In genomic region chr16:53022374-53022773, GRCh38 we compare ENCODE assay signal across 8 cellular contexts. TPM values are rescaled to one million over a fixed set of nuclear protein-coding genes. Genes with fewer than 3 reads are reported as not detected.
DNase-seq lines count a peak whose midpoint lies in the region; ATAC-seq, FAIRE-seq and TF ChIP-seq lines count a peak whose summit lies in the region.

No MANE protein-coding gene starts in this region.

- H3K27ac ChIP-seq in A549 (no peak overlapping the region), foreskin keratinocyte (no peak overlapping the region)

- peaks cover 4% of the 10 kb centered on the region for H3K27me3 ChIP-seq in foreskin keratinocyte

- H3K4me1 ChIP-seq in A549 = no peaks in the 10 kb centered on the region
- no peaks in the 10 kb centered on the region for H3K4me1 ChIP-seq in foreskin keratinocyte

- 3% methylated on average over 5 of the region's 5 CpGs for WGBS in A549 (ENCODE audit: missing lambda C conversion rate)

- TF ChIP-seq RAD21 in A549 (conservative IDR thresholded peaks at IDR 0.05 in 1 of 2, IDR thresholded peaks at IDR 0.05 in 1 of 2) = peak; percentile 86 to 92

- TF ChIP-seq EP300 in A549 (IDR thresholded peaks at IDR 0.05) = no peak

- ATAC-seq in A549 (peak; percentile 98), SK-N-SH treated with all-trans-retinoic acid at 6 μM for 48 hours (peak; percentile 99), foreskin keratinocyte (peak; percentile 89), HG03095 (IDR thresholded peaks at IDR 0.05; ENCODE audit: unreplicated experiment) (no peak)

- no peak overlapping the region for H3K4me3 ChIP-seq in A549
- H3K4me3 ChIP-seq in GM12865 (ENCODE audit: low read depth, low read length) = no peak overlapping the region

- peak; percentile 75 for TF ChIP-seq CTCF in A549 (IDR thresholded peaks at IDR 0.05)
- peak; percentile 56 for TF ChIP-seq CTCF in GM12865 (IDR thresholded peaks at IDR 0.05; ENCODE audit: insufficient read depth, low read depth, low read length, missing control alignments)
- peak; percentile 81 for TF ChIP-seq CTCF in foreskin keratinocyte (conservative IDR thresholded peaks at IDR 0.05)

- CTCF ChIA-PET in A549 (lab: Yijun Ruan, JAX) = interaction anchor here (0.7 to 2.8 kb wide), 32 partner anchors 9 to 957 kb away, joined by 3 to 32 read pairs (median 4); no protein-coding TSS in a partner anchor

- no peaks in the 10 kb centered on the region for H3K9me3 ChIP-seq in A549

- DNase-seq in A549 (ENCODE audit: low read depth in 1 of 2, low spot score in 1 of 2) = peak; percentile 55 to 69
- peak; percentile 45 for DNase-seq in GM12865 (ENCODE audit: low read depth)
- DNase-seq in NAMALWA (ENCODE audit: low spot score) = peak; percentile 39
- DNase-seq in foreskin keratinocyte = peak in 1 of 2 donors; percentile 34
- peak; percentile 7 for DNase-seq in putamen (ENCODE audit: low spot score)
- no peak for DNase-seq in activated T-cell treated with anti-CD3 and anti-CD28 coated beads, Interleukin-2, amount 50 U/mL, for 1 hour

- H3K4me2 ChIP-seq in A549 = peak overlapping the region; percentile 32; the same call in 2 of the 3 replicates

- POLR2A ChIA-PET in A549 (lab: Yijun Ruan, JAX) = no interaction called here

- no peak for TF ChIP-seq POLR2A in A549 (IDR thresholded peaks at IDR 0.05; ENCODE audit: low read length)

- FAIRE-seq in A549 (lab: Jason Lieb, UNC) = peak; percentile 74

TF ChIP-seq in A549, 52 proteins besides CTCF, POLR2A, EP300 and RAD21:
- TF ChIP-seq SMC3 (IDR thresholded peaks at IDR 0.05) (peak; percentile 66), E2F6 (IDR thresholded peaks at IDR 0.05; ENCODE audit: borderline replicate concordance, low read depth) (no peak)
TF ChIP-seq in A549: peak in this region for 1.

TF ChIP-seq in SK-N-SH treated with all-trans-retinoic acid at 6 μM for 48 hours, 23 proteins besides CTCF, POLR2A, EP300 and RAD21:
- TF ChIP-seq TCF4 (CRISPR knock-in tag; IDR thresholded peaks at IDR 0.05; ENCODE audit: borderline replicate concordance) = no peak
- no peak for TF ChIP-seq GLIS3 (CRISPR knock-in tag; IDR thresholded peaks at IDR 0.05)
- TF ChIP-seq CSDC2 (CRISPR knock-in tag; IDR thresholded peaks at IDR 0.05) = no peak
- no peak for TF ChIP-seq PPARA (CRISPR knock-in tag; IDR thresholded peaks at IDR 0.05; ENCODE audit: borderline replicate concordance)
- TF ChIP-seq ZFP30 (CRISPR knock-in tag; IDR thresholded peaks at IDR 0.05) = no peak
- no peak for TF ChIP-seq BACH2 (CRISPR knock-in tag; IDR thresholded peaks at IDR 0.05; ENCODE audit: borderline replicate concordance)
- no peak for TF ChIP-seq RARB (CRISPR knock-in tag; IDR thresholded peaks at IDR 0.05)
- TF ChIP-seq SNAI2 (CRISPR knock-in tag; IDR thresholded peaks at IDR 0.05) = no peak
- no peak for TF ChIP-seq ZNF70 (CRISPR knock-in tag; IDR thresholded peaks at IDR 0.05)
- no peak for TF ChIP-seq ZFP3 (CRISPR knock-in tag; IDR thresholded peaks at IDR 0.05)
- TF ChIP-seq CREB5 (CRISPR knock-in tag; IDR thresholded peaks at IDR 0.05; ENCODE audit: low read depth) = no peak
- no peak for TF ChIP-seq ISL1 (CRISPR knock-in tag; IDR thresholded peaks at IDR 0.05)
- no peak for TF ChIP-seq ZNF8 (CRISPR knock-in tag; IDR thresholded peaks at IDR 0.05)
- TF ChIP-seq, protein P1, sequence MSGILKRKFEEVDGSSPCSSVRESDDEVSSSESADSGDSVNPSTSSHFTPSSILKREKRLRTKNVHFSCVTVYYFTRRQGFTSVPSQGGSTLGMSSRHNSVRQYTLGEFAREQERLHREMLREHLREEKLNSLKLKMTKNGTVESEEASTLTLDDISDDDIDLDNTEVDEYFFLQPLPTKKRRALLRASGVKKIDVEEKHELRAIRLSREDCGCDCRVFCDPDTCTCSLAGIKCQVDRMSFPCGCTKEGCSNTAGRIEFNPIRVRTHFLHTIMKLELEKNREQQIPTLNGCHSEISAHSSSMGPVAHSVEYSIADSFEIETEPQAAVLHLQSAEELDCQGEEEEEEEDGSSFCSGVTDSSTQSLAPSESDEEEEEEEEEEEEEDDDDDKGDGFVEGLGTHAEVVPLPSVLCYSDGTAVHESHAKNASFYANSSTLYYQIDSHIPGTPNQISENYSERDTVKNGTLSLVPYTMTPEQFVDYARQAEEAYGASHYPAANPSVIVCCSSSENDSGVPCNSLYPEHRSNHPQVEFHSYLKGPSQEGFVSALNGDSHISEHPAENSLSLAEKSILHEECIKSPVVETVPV (CRISPR knock-in tag; IDR thresholded peaks at IDR 0.05) = no peak
TF ChIP-seq in SK-N-SH treated with all-trans-retinoic acid at 6 μM for 48 hours: peak in this region for 0.

RNA-seq across cellular contexts. Expression of gene CHD9NB, which starts 30.3 kb away (rescaled TPM):
- polyA plus RNA-seq in A549 (2011; rRNA removed) (2.0 and 2.6 TPM in 2 replicates), A549 (2017; fragmentation: RNase III; extraction: RNeasy Plus Mini Kit Qiagen cat#74134 plus additional on column Dnase treatment) (2.8 to 3.4 TPM (median 3.0 TPM) in 3 replicates), foreskin keratinocyte (0.48 and 0.50 TPM in 2 replicates)
- polyA plus RNA-seq in A549 (2012; cell fraction: cytosol; rRNA removed) = 0.98 and 1.3 TPM in 2 replicates
- 0.53 and 0.72 TPM in 2 replicates for polyA plus RNA-seq in A549 (2012; cell fraction: nucleus; rRNA removed)
- 5.0 and 6.3 TPM in 2 replicates for polyA minus RNA-seq in A549 (2011; rRNA and poly(A)+ RNA removed)
- 0.67 and 0.88 TPM in 2 replicates for total RNA-seq in foreskin keratinocyte

RNA-seq across cellular contexts. Expression of gene CHD9, which starts 32.4 kb away (rescaled TPM):
- polyA plus RNA-seq in A549 (2011; rRNA removed) (44.9 and 51.6 TPM in 2 replicates), A549 (2017; fragmentation: RNase III; extraction: RNeasy Plus Mini Kit Qiagen cat#74134 plus additional on column Dnase treatment) (16.2 to 17.9 TPM (median 17.8 TPM) in 3 replicates), foreskin keratinocyte (3.7 and 4.1 TPM in 2 replicates)
- polyA plus RNA-seq in A549 (2012; cell fraction: cytosol; rRNA removed) = 5.3 and 5.4 TPM in 2 replicates
- polyA plus RNA-seq in A549 (2012; cell fraction: nucleus; rRNA removed) = 4.7 and 5.5 TPM in 2 replicates
- 61.4 and 65.6 TPM in 2 replicates for polyA minus RNA-seq in A549 (2011; rRNA and poly(A)+ RNA removed)
- total RNA-seq in foreskin keratinocyte = 26.2 and 28.5 TPM in 2 replicates
